ENCODE assay signal across 8 cellular contexts in genomic region chr16:75566040-75566888, GRCh38. TPM values are rescaled to one million over a fixed set of nuclear protein-coding genes. Genes with fewer than 3 reads are reported as not detected.
DNase-seq lines count a peak whose midpoint lies in the region; ATAC-seq and TF ChIP-seq lines count a peak whose summit lies in the region.

Gene GABARAPL2, plus strand, starts transcription at chr16:75566379. Its CDS starts 108 bp downstream, at chr16:75566487.

- H4K20me1 ChIP-seq in osteoblast (ENCODE audit: insufficient read depth, low read length) = peaks cover 19% of the 10 kb centered on the region

- H3K4me2 ChIP-seq in osteoblast (ENCODE audit: insufficient read depth, low read length) = peak within 1 kb of the TSS; percentile 97

- peaks cover 32% of the 10 kb centered on the region for H3K79me2 ChIP-seq in osteoblast (ENCODE audit: insufficient read depth, low read length)

- H3K4me1 Mint-ChIP-seq in HFFc6 (ENCODE audit: low read depth) = peaks cover 24% of the 10 kb centered on the region

- no peaks in the 10 kb centered on the region for H3K9me3 ChIP-seq in osteoblast (ENCODE audit: low read depth, low read length)

- H2AFZ ChIP-seq in osteoblast (ENCODE audit: low read length) = peak within 1 kb of the TSS; percentile 96

- ATAC-seq in activated naive CD4-positive, alpha-beta T cell treated with anti-CD3 and anti-CD28 coated beads, Interleukin-2, amount 50 U/mL, for 72 hours = peak; percentile 75 to 81

- DNase-seq in HFFc6 = peak; percentile 48
- DNase-seq in NAMALWA (ENCODE audit: low spot score) = peak; percentile 92
- DNase-seq in SKM-1 (lab: John Stamatoyannopoulos, UW; ENCODE audit: unreplicated experiment) = peak; percentile 69
- DNase-seq in activated naive CD4-positive, alpha-beta T cell treated with anti-CD3 and anti-CD28 coated beads, Interleukin-2, amount 50 U/mL, for 72 hours (ENCODE audit: low spot score in 2 of 2) = peak; percentile 89 to 92
- DNase-seq in glomerular endothelial cell (ENCODE audit: extremely low read depth, low read depth, low spot score) = no peak
- peak; percentile 92 for DNase-seq in osteoblast (ENCODE audit: insufficient read length, low spot score, missing footprints)

- H3K27me3 Mint-ChIP-seq in HFFc6 (ENCODE audit: insufficient read depth) = peaks cover 3% of the 10 kb centered on the region

- peak within 1 kb of the TSS; percentile 77 for H3K27ac Mint-ChIP-seq in HFFc6
- peak within 1 kb of the TSS; percentile 90 to 96 for H3K27ac Mint-ChIP-seq in activated naive CD4-positive, alpha-beta T cell treated with anti-CD3 and anti-CD28 coated beads, Interleukin-2, amount 50 U/mL, for 72 hours

- peaks cover 30% of the 10 kb centered on the region for H3K36me3 ChIP-seq in osteoblast (ENCODE audit: insufficient read depth, low read length)

- peak within 1 kb of the TSS; percentile 26 for H3K27ac ChIP-seq in osteoblast (ENCODE audit: low read depth, low read length)
- peak within 1 kb of the TSS; percentile 78 for H3K27ac ChIP-seq in temporal lobe (ENCODE audit: low read depth, low read length)

- H3K27me3 ChIP-seq in osteoblast (ENCODE audit: insufficient read depth, low read length) = peaks cover 3% of the 10 kb centered on the region

- peak within 1 kb of the TSS; percentile 94 for H3K4me3 Mint-ChIP-seq in HFFc6

- H3K4me3 ChIP-seq in GM08714 (ENCODE audit: low read length) (peak within 1 kb of the TSS; percentile 79), osteoblast (ENCODE audit: insufficient read depth, low read length) (peak within 1 kb of the TSS; percentile 96)

- peaks cover 22% of the 10 kb centered on the region for H3K4me1 ChIP-seq in osteoblast (ENCODE audit: insufficient read depth, low read length)

- TF ChIP-seq CTCF in HFFc6 (IDR thresholded peaks at IDR 0.05) = no peak
- no peak for TF ChIP-seq CTCF in osteoblast (IDR thresholded peaks at IDR 0.05; ENCODE audit: extremely low read depth, low read depth, low read length)

- H3K36me3 Mint-ChIP-seq in HFFc6 (ENCODE audit: low read depth) = peaks cover 15% of the 10 kb centered on the region; the same call in 1 of the 2 replicates
- H3K36me3 Mint-ChIP-seq in activated naive CD4-positive, alpha-beta T cell treated with anti-CD3 and anti-CD28 coated beads, Interleukin-2, amount 50 U/mL, for 72 hours = no peaks in the 10 kb centered on the region

- no peaks in the 10 kb centered on the region for H3K9me3 Mint-ChIP-seq in HFFc6
- no peaks in the 10 kb centered on the region for H3K9me3 Mint-ChIP-seq in activated naive CD4-positive, alpha-beta T cell treated with anti-CD3 and anti-CD28 coated beads, Interleukin-2, amount 50 U/mL, for 72 hours

RNA-seq across cellular contexts. Expression of gene GABARAPL2, which starts in this region (rescaled TPM):
- 100 to 1,000 TPM in 3 of 6 experiments, 10 to 100 TPM in 3; 82.0 to 114 (median 100) TPM for total RNA-seq in HFFc6 (2021; fragmentation: NEBNext Ultra II Directional; extraction: Animal tissue kit (Norgen Biotek cat#: 25700))
- total RNA-seq in activated naive CD4-positive, alpha-beta T cell treated with anti-CD3 and anti-CD28 coated beads, Interleukin-2, amount 50 U/mL, for 72 hours = 10 to 100 TPM; 56.0 to 82.3 TPM
- total RNA-seq in glomerular endothelial cell = 57.9 and 118 TPM in 2 replicates
- 32.9 and 36.8 TPM in 2 replicates for total RNA-seq in osteoblast
- total RNA-seq in temporal lobe = 109 TPM
